1 cellular context compared by ENCODE assay signal in the genomic region with DNA sequence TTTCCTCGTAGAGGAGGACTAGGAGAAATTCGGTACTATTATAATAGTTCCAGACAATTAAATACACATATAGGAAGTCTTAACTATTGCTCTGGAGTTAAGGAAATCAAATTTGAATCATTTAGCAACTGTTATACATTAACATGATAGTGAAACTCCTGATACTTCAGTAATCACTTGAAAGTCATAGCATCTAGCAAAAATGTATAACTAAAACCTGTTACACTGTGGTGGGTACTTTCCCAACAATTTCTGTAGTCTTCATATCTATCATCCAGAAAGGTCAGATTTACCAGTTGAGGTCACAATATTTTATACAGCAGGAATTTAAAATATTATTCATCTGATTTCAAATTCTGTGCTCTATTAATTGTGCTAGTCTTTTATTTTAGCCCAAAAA.
TF ChIP-seq lines count a peak whose summit lies in the region.

No MANE protein-coding gene starts in this region.

TF ChIP-seq in GM12878, 131 proteins besides CTCF, POLR2A, EP300 and RAD21 (continued from another document):
- TF ChIP-seq ZBTB40 (IDR thresholded peaks at IDR 0.05; ENCODE audit: borderline replicate concordance) (no peak), RELB (IDR thresholded peaks at IDR 0.05; ENCODE audit: low read depth) (0 out of 2 replicates have a peak, but pooled peaks have one; percentile 26), TAF1 (IDR thresholded peaks at IDR 0.05; ENCODE audit: borderline replicate concordance, low read depth, low read length) (no peak), SMAD5 (IDR thresholded peaks at IDR 0.05; ENCODE audit: low read depth) (no peak), IKZF1 (conservative IDR thresholded peaks at IDR 0.05) (no peak), RUNX3 (IDR thresholded peaks at IDR 0.05; ENCODE audit: low read length) (peak; percentile 41; the same call in 1 of the 2 replicates), MTA2 (IDR thresholded peaks at IDR 0.05; ENCODE audit: low read depth) (peak; percentile 39; the same call in 1 of the 2 replicates), ZNF207 (IDR thresholded peaks at IDR 0.05; ENCODE audit: borderline replicate concordance) (no peak), ZNF622 (IDR thresholded peaks at IDR 0.05) (no peak), CBFB (IDR thresholded peaks at IDR 0.05; ENCODE audit: low read depth) (no peak), SMC3 (IDR thresholded peaks at IDR 0.05; ENCODE audit: borderline replicate concordance, low read length) (no peak), NFIC (IDR thresholded peaks at IDR 0.05; ENCODE audit: low read depth, low read length) (peak; percentile 61; the same call in 1 of the 2 replicates), ESRRA (IDR thresholded peaks at IDR 0.05; ENCODE audit: low read length) (no peak), TBL1XR1 (IDR thresholded peaks at IDR 0.05; ENCODE audit: low read depth, low read length) (no peak), JUND (IDR thresholded peaks at IDR 0.05; ENCODE audit: low read depth, low read length) (no peak), FOS (IDR thresholded peaks at IDR 0.05; ENCODE audit: borderline replicate concordance, extremely low read depth, insufficient read length) (no peak), PBX3 (IDR thresholded peaks at IDR 0.05; ENCODE audit: insufficient replicate concordance, low read depth, low read length) (no peak), KLF5 (IDR thresholded peaks at IDR 0.05; ENCODE audit: partially characterized antibody) (no peak)
- TF ChIP-seq, protein P1, sequence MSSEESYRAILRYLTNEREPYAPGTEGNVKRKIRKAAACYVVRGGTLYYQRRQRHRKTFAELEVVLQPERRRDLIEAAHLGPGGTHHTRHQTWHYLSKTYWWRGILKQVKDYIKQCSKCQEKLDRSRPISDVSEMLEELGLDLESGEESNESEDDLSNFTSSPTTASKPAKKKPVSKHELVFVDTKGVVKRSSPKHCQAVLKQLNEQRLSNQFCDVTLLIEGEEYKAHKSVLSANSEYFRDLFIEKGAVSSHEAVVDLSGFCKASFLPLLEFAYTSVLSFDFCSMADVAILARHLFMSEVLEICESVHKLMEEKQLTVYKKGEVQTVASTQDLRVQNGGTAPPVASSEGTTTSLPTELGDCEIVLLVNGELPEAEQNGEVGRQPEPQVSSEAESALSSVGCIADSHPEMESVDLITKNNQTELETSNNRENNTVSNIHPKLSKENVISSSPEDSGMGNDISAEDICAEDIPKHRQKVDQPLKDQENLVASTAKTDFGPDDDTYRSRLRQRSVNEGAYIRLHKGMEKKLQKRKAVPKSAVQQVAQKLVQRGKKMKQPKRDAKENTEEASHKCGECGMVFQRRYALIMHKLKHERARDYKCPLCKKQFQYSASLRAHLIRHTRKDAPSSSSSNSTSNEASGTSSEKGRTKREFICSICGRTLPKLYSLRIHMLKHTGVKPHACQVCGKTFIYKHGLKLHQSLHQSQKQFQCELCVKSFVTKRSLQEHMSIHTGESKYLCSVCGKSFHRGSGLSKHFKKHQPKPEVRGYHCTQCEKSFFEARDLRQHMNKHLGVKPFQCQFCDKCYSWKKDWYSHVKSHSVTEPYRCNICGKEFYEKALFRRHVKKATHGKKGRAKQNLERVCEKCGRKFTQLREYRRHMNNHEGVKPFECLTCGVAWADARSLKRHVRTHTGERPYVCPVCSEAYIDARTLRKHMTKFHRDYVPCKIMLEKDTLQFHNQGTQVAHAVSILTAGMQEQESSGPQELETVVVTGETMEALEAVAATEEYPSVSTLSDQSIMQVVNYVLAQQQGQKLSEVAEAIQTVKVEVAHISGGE (CRISPR knock-in tag; IDR thresholded peaks at IDR 0.05): no peak
- TF ChIP-seq, protein P2, sequence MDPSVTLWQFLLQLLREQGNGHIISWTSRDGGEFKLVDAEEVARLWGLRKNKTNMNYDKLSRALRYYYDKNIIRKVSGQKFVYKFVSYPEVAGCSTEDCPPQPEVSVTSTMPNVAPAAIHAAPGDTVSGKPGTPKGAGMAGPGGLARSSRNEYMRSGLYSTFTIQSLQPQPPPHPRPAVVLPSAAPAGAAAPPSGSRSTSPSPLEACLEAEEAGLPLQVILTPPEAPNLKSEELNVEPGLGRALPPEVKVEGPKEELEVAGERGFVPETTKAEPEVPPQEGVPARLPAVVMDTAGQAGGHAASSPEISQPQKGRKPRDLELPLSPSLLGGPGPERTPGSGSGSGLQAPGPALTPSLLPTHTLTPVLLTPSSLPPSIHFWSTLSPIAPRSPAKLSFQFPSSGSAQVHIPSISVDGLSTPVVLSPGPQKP (IDR thresholded peaks at IDR 0.05; ENCODE audit: low read depth, low read length): no peak
- TF ChIP-seq, protein P3, sequence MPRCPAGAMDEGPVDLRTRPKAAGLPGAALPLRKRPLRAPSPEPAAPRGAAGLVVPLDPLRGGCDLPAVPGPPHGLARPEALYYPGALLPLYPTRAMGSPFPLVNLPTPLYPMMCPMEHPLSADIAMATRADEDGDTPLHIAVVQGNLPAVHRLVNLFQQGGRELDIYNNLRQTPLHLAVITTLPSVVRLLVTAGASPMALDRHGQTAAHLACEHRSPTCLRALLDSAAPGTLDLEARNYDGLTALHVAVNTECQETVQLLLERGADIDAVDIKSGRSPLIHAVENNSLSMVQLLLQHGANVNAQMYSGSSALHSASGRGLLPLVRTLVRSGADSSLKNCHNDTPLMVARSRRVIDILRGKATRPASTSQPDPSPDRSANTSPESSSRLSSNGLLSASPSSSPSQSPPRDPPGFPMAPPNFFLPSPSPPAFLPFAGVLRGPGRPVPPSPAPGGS (IDR thresholded peaks at IDR 0.05; ENCODE audit: borderline replicate concordance, insufficient read depth, low read depth, low read length, poor library complexity, severe bottlenecking): no peak
